ENCODE assay signal across 8 cellular contexts in genomic region chr12:113359133-113359938, GRCh38. TPM values are rescaled to one million over a fixed set of nuclear protein-coding genes. Genes with fewer than 3 reads are reported as not detected.
A peak's percentile ranks its signal among the peaks of the same experiment; 100 is the strongest.
DNase-seq lines count a peak whose midpoint lies in the region; ATAC-seq and TF ChIP-seq lines count a peak whose summit lies in the region.

No MANE protein-coding gene starts in this region.

- TF ChIP-seq CTCF in PC-9 (conservative IDR thresholded peaks at IDR 0.05) (no peak), upper lobe of left lung (IDR thresholded peaks at IDR 0.05) (no peak)

- TF ChIP-seq POLR2A in upper lobe of left lung (IDR thresholded peaks at IDR 0.05), result no peak

- H3K9me2 ChIP-seq in PC-9 (ENCODE audit: insufficient read depth), result no peaks in the 10 kb centered on the region

- BruUV-seq in PC-9 (replicated peaks; lab: Mats Ljungman, UMichigan), result TSS peak; percentile 24

- DNase-seq in DMS53 (lab: John Stamatoyannopoulos, UW), result peak; percentile 47
- DNase-seq in DMS53 treated with DMSO at 0.1 percent for 48 hours (lab: John Stamatoyannopoulos, UW; ENCODE audit: unreplicated experiment), result no peak
- no peak for DNase-seq in PC-9
- DNase-seq in effector CD4-positive, alpha-beta T cell, result peak; percentile 4
- DNase-seq in upper lobe of left lung, result no peak
- DNase-seq in DMS79 (lab: John Stamatoyannopoulos, UW), result no peak

- H4K20me1 ChIP-seq in PC-9 (ENCODE audit: insufficient read depth), result 0 out of 2 replicates have a peak, but pooled peaks cover 4% of the 10 kb centered on the region

- WGBS in upper lobe of left lung, 2 donors, result 52 to 63% methylated on average over 7 to 10 of the region's 11 CpGs

- H3K4me2 ChIP-seq in PC-9, result peak overlapping the region; percentile 89

- TF ChIP-seq EP300 in upper lobe of left lung (IDR thresholded peaks at IDR 0.05), result no peak

- POLR2A ChIA-PET in PC-9 (lab: Charles Lee; ENCODE audit: unreplicated experiment), result no interaction called here

- no peaks in the 10 kb centered on the region for H3K27me3 ChIP-seq in PC-9 (ENCODE audit: insufficient read depth, low read depth)
- no peaks in the 10 kb centered on the region for H3K27me3 ChIP-seq in mononuclear cell (ENCODE audit: insufficient read depth, low read length)
- H3K27me3 ChIP-seq in upper lobe of left lung, result no peaks in the 10 kb centered on the region

- peaks cover 18% of the 10 kb centered on the region; the same call in 1 of the 2 replicates for H3F3A ChIP-seq in PC-9 (ENCODE audit: insufficient read depth, low read depth)

- H2AFZ ChIP-seq in PC-9, result peak overlapping the region; percentile 93

- peak overlapping the region; percentile 91 for H3K4me3 ChIP-seq in PC-9
- H3K4me3 ChIP-seq in mononuclear cell (ENCODE audit: low read length), result peak overlapping the region; percentile 63
- peak overlapping the region; percentile 67 to 88 (median 72) for H3K4me3 ChIP-seq in upper lobe of left lung

- H3K36me3 ChIP-seq in PC-9 (ENCODE audit: low read depth) (no peaks in the 10 kb centered on the region), upper lobe of left lung (no peaks in the 10 kb centered on the region)

- intact Hi-C loops in PC-9 (cut with micrococcal nuclease; ENCODE audit: unreplicated experiment), result loop anchor here (2.0 kb wide), 1 partner anchor 25 kb away; the partner anchor contains the start of gene SLC8B1

- no peaks in the 10 kb centered on the region for H3K79me2 ChIP-seq in PC-9 (ENCODE audit: low read depth)

- CTCF ChIA-PET in PC-9 (lab: Charles Lee), result no interaction called here

- H3K27ac ChIP-seq in PC-9 (no peak overlapping the region), upper lobe of left lung (peak overlapping the region; percentile 74 to 91 (median 86))

- ATAC-seq in upper lobe of left lung (ENCODE audit: low FRiP score in 2 of 2) (peak; percentile 3 to 36), HG03095 (IDR thresholded peaks at IDR 0.05; ENCODE audit: unreplicated experiment) (no peak)

- H3K4me1 ChIP-seq in PC-9 (replicated peaks; ENCODE audit: insufficient read depth), result peaks cover 6% of the 10 kb centered on the region; the same call in 1 of the 2 replicates
- H3K4me1 ChIP-seq in mononuclear cell (ENCODE audit: insufficient read depth, low read length), result peaks cover 32% of the 10 kb centered on the region
- peaks cover 10 to 25% (median 15%) of the 10 kb centered on the region in 4 donors for H3K4me1 ChIP-seq in upper lobe of left lung

- no peaks in the 10 kb centered on the region for H3K9me3 ChIP-seq in PC-9 (ENCODE audit: insufficient read depth, low read depth)
- no peaks in the 10 kb centered on the region for H3K9me3 ChIP-seq in mononuclear cell (ENCODE audit: low read depth, low read length)
- no peaks in the 10 kb centered on the region for H3K9me3 ChIP-seq in upper lobe of left lung

RNA-seq across cellular contexts. Expression of gene PLBD2, which starts 0.9 kb away (rescaled TPM):
- total RNA-seq in PC-9 (2021) (30.7 and 33.8 TPM in 2 replicates), mononuclear cell (15.3 TPM), upper lobe of left lung (10 to 100 TPM; 19.5 to 60.0 (median 46.4) TPM)

RNA-seq across cellular contexts. Expression of gene SLC8B1, which starts 24.4 kb away (rescaled TPM):
- total RNA-seq in PC-9 (2021) (29.0 and 39.1 TPM in 2 replicates), mononuclear cell (51.2 TPM), upper lobe of left lung (100 to 1,000 TPM in 1 of 6 donors, 10 to 100 TPM in 5; 35.9 to 189 (median 44.5) TPM)

RNA-seq across cellular contexts. Expression of gene SDS, which starts 44.4 kb away (rescaled TPM):
- total RNA-seq in PC-9 (2021) (not detected in 2 replicates), mononuclear cell (0.52 TPM), upper lobe of left lung (1 to 10 TPM in 5 of 6 donors, under 1 TPM in 1; 1.00 to 4.0 (median 2.4) TPM)

Comparison
In these comparisons a context has a peak if more than half of its experiments do, and no peak if none do; other contexts are left out.
1. DNase-seq: peak in DMS53 (single experiment) and effector CD4-positive, alpha-beta T cell (single experiment); none in DMS53 treated with DMSO at 0.1 percent for 48 hours (single experiment), PC-9 (0 of 2), upper lobe of left lung (0 of 2) and DMS79 (single experiment).
2. Peak in every context shown above with its lines, with median percentiles within 50 percentile points of each other: H3K4me3 ChIP-seq.